ENCODE assay signal across 11 cellular contexts in the genomic region with DNA sequence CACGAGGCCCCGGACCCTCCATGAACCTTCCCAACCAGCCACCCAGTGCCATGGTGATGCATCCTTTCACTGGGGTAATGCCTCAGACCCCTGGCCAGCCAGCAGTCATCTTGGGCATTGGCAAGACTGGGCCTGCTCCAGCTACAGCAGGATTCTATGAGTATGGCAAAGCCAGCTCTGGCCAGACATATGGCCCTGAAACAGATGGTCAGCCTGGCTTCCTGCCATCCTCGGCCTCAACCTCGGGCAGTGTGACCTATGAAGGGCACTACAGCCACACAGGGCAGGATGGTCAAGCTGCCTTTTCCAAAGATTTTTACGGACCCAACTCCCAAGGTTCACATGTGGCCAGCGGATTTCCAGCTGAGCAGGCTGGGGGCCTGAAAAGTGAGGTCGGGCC.
DNase-seq lines count a peak whose midpoint lies in the region; ATAC-seq and TF ChIP-seq lines count a peak whose summit lies in the region.
"Had no signal": no experiment of that assay in that cellular context is flagged by ENCODE, and none has a peak within 500 bp of the region (broad histone marks: within the 10 kb centered on the region; RNA-seq: fewer than 3 reads in every experiment).

No MANE protein-coding gene starts in this region.

- no peak overlapping the region for H3K4me2 ChIP-seq in mammary epithelial cell (ENCODE audit: insufficient read depth, low read depth, low read length)
- H3K4me2 ChIP-seq: BLaER1 treated with 17β-estradiol and CSF1 and Interleukin-3, amounts not matched to agents 10 nM and 100 nM had no signal

- H3K27ac Mint-ChIP-seq in MCF 10A (ENCODE audit: low read depth, unreplicated experiment), result peak overlapping the region; percentile 35
- H3K27ac Mint-ChIP-seq in activated T-helper 17 cell treated with anti-CD3 and anti-CD28 coated beads, Interleukin-2, amount 50 U/mL, for 72 hours, result peak overlapping the region; percentile 50
- no peak overlapping the region for H3K27ac Mint-ChIP-seq in activated CD4-positive, alpha-beta memory T cell treated with anti-CD3 and anti-CD28 coated beads for 36 hours

- no peak overlapping the region for H3K9ac ChIP-seq in mammary epithelial cell (ENCODE audit: insufficient read depth, low read length)
- H3K9ac ChIP-seq: BLaER1 treated with 17β-estradiol and CSF1 and Interleukin-3, amounts not matched to agents 10 nM and 100 nM had no signal

- WGBS in mammary epithelial cell (ENCODE audit: low coverage, missing lambda C conversion rate), result 85% methylated on average over 7 of the region's 7 CpGs
- WGBS in aorta, 2 donors, result 89 to 90% methylated on average over 7 of the region's 7 CpGs

- dilution Hi-C loops in mammary epithelial cell (cut with HindIII; ENCODE audit: low sequenced_read_pairs), result no loop called here

- H3K27ac ChIP-seq in mammary epithelial cell (ENCODE audit: insufficient read depth, low read depth, low read length) (no peak overlapping the region), aorta (ENCODE audit: low read depth in 1 of 2, low read length in 2 of 2) (no peak overlapping the region), tibial artery (no peak overlapping the region)
- H3K27ac ChIP-seq: BLaER1 treated with 17β-estradiol and CSF1 and Interleukin-3, amounts not matched to agents 10 nM and 100 nM had no signal

- no peak overlapping the region for H2AFZ ChIP-seq in mammary epithelial cell (ENCODE audit: low read depth, low read length)

- H3K4me3 ChIP-seq in mammary epithelial cell (replicated peaks in 1 of 3; ENCODE audit: insufficient read depth in 1 of 3, low read depth in 2 of 3, low read length in 3 of 3), result no peak overlapping the region
- H3K4me3 ChIP-seq in aorta (ENCODE audit: low read length in 2 of 2), result no peak overlapping the region
- no peak overlapping the region for H3K4me3 ChIP-seq in tibial artery
- H3K4me3 ChIP-seq: BLaER1 treated with 17β-estradiol and CSF1 and Interleukin-3, amounts not matched to agents 10 nM and 100 nM had no signal

- intact Hi-C loops in MCF 10A (cut with micrococcal nuclease), result no loop called here
- intact Hi-C loops in mammary epithelial cell (cut with micrococcal nuclease), result no loop called here
- intact Hi-C loops in aorta (cut with DNase I), result no loop called here
- intact Hi-C loops in tibial artery (cut with DNase I; ENCODE audit: low total_unique reads), result no loop called here
- intact Hi-C loops in activated CD4-positive, alpha-beta memory T cell treated with anti-CD3 and anti-CD28 coated beads for 36 hours (cut with micrococcal nuclease), result no loop called here

- H3K9me3 ChIP-seq in mammary epithelial cell (replicated peaks; ENCODE audit: insufficient read depth, low read length) (no peaks in the 10 kb centered on the region), aorta (ENCODE audit: control insufficient read depth, low read length) (no peaks in the 10 kb centered on the region), tibial artery (no peaks in the 10 kb centered on the region)
- H3K9me3 ChIP-seq: BLaER1 treated with 17β-estradiol and CSF1 and Interleukin-3, amounts not matched to agents 10 nM and 100 nM had no signal

- no peaks in the 10 kb centered on the region for H3K9me3 Mint-ChIP-seq in MCF 10A (ENCODE audit: unreplicated experiment)
- H3K9me3 Mint-ChIP-seq in activated T-helper 17 cell treated with anti-CD3 and anti-CD28 coated beads, Interleukin-2, amount 50 U/mL, for 72 hours, result no peaks in the 10 kb centered on the region
- H3K9me3 Mint-ChIP-seq in activated CD4-positive, alpha-beta memory T cell treated with anti-CD3 and anti-CD28 coated beads for 36 hours, result peaks cover 4% of the 10 kb centered on the region

- H3K79me2 ChIP-seq in mammary epithelial cell (ENCODE audit: insufficient read depth, low read length), result no peaks in the 10 kb centered on the region

- no peak for DNase-seq in MCF 10A (ENCODE audit: unreplicated experiment)
- DNase-seq in mammary epithelial cell, result no peak
- peak; percentile 70 for DNase-seq in myocyte (ENCODE audit: low read depth)
- no peak for DNase-seq in aorta
- DNase-seq in tibial artery, result no peak
- DNase-seq in activated CD4-positive, alpha-beta memory T cell treated with anti-CD3 and anti-CD28 coated beads for 36 hours, result no peak
- no peak for DNase-seq in NCI-H146 (lab: John Stamatoyannopoulos, UW)
- DNase-seq: Karpas-422, RPMI8226 had no signal

- TF ChIP-seq CTCF in MCF 10A (IDR thresholded peaks at IDR 0.05; ENCODE audit: unreplicated experiment), result no peak
- no peak for TF ChIP-seq CTCF in mammary epithelial cell (conservative IDR thresholded peaks at IDR 0.05 in 1 of 2, IDR thresholded peaks at IDR 0.05 in 1 of 2; ENCODE audit: extremely low read depth in 1 of 2, insufficient read depth in 1 of 2, low read depth in 1 of 2, low read length in 2 of 2)
- no peak for TF ChIP-seq CTCF in tibial artery (IDR thresholded peaks at IDR 0.05)

- H3K36me3 Mint-ChIP-seq in MCF 10A (ENCODE audit: insufficient read depth, unreplicated experiment), result no peaks in the 10 kb centered on the region
- no peaks in the 10 kb centered on the region for H3K36me3 Mint-ChIP-seq in activated T-helper 17 cell treated with anti-CD3 and anti-CD28 coated beads, Interleukin-2, amount 50 U/mL, for 72 hours (ENCODE audit: low read depth)
- peaks cover 2% of the 10 kb centered on the region for H3K36me3 Mint-ChIP-seq in activated CD4-positive, alpha-beta memory T cell treated with anti-CD3 and anti-CD28 coated beads for 36 hours

- H3K36me3 ChIP-seq in mammary epithelial cell (ENCODE audit: insufficient read depth, low read length) (no peaks in the 10 kb centered on the region), aorta (ENCODE audit: control insufficient read depth in 1 of 2, insufficient read depth in 2 of 2, low read length in 1 of 2) (no peaks in the 10 kb centered on the region), tibial artery (no peaks in the 10 kb centered on the region)
- H3K36me3 ChIP-seq: BLaER1 treated with 17β-estradiol and CSF1 and Interleukin-3, amounts not matched to agents 10 nM and 100 nM had no signal

- POLR2A ChIA-PET in MCF 10A (lab: Yijun Ruan, JAX), result interaction anchor here (1.3 to 1.6 kb wide), 2 partner anchors 77 to 90 kb away, joined by 3 to 6 read pairs; partner anchors contain the start of gene PDCD4
- POLR2A ChIA-PET in activated CD4-positive, alpha-beta memory T cell treated with anti-CD3 and anti-CD28 coated beads for 36 hours (lab: Charles Lee), result no interaction called here

- H3K4me1 Mint-ChIP-seq in MCF 10A (ENCODE audit: insufficient read depth, unreplicated experiment), result peaks cover 7% of the 10 kb centered on the region
- H3K4me1 Mint-ChIP-seq in activated T-helper 17 cell treated with anti-CD3 and anti-CD28 coated beads, Interleukin-2, amount 50 U/mL, for 72 hours, result peaks cover 20% of the 10 kb centered on the region
- H3K4me1 Mint-ChIP-seq in activated CD4-positive, alpha-beta memory T cell treated with anti-CD3 and anti-CD28 coated beads for 36 hours (ENCODE audit: low read depth), result peaks cover 41% of the 10 kb centered on the region

- in situ Hi-C loops in mammary epithelial cell (cut with MboI; ENCODE audit: low sequenced_read_pairs in 2 of 2), result no loop called here

- CTCF ChIA-PET in MCF 10A (lab: Yijun Ruan, JAX), result no interaction called here
- CTCF ChIA-PET in mammary epithelial cell (lab: Charles Lee; ENCODE audit: low non-redundant PET), result no interaction called here
- CTCF ChIA-PET in activated CD4-positive, alpha-beta memory T cell treated with anti-CD3 and anti-CD28 coated beads for 36 hours (lab: Charles Lee), result interaction anchor here (0.7 to 1.1 kb wide), 3 partner anchors 9 to 35 kb away, joined by 3 read pairs; no protein-coding TSS in a partner anchor

- H4K20me1 ChIP-seq in mammary epithelial cell (ENCODE audit: insufficient read depth, low read length), result no peaks in the 10 kb centered on the region
- H4K20me1 ChIP-seq: BLaER1 treated with 17β-estradiol and CSF1 and Interleukin-3, amounts not matched to agents 10 nM and 100 nM had no signal

- no peak overlapping the region for H3K4me3 Mint-ChIP-seq in MCF 10A (ENCODE audit: unreplicated experiment)
- H3K4me3 Mint-ChIP-seq in activated T-helper 17 cell treated with anti-CD3 and anti-CD28 coated beads, Interleukin-2, amount 50 U/mL, for 72 hours, result no peak overlapping the region
- no peak overlapping the region for H3K4me3 Mint-ChIP-seq in activated CD4-positive, alpha-beta memory T cell treated with anti-CD3 and anti-CD28 coated beads for 36 hours

- H3K27me3 Mint-ChIP-seq in MCF 10A (ENCODE audit: insufficient read depth, unreplicated experiment), result no peaks in the 10 kb centered on the region
- H3K27me3 Mint-ChIP-seq in activated T-helper 17 cell treated with anti-CD3 and anti-CD28 coated beads, Interleukin-2, amount 50 U/mL, for 72 hours, result no peaks in the 10 kb centered on the region
- no peaks in the 10 kb centered on the region for H3K27me3 Mint-ChIP-seq in activated CD4-positive, alpha-beta memory T cell treated with anti-CD3 and anti-CD28 coated beads for 36 hours

- ATAC-seq in activated T-helper 17 cell treated with anti-CD3 and anti-CD28 coated beads, Interleukin-2, amount 50 U/mL, for 72 hours (replicated peaks), result no peak
- peak; percentile 24 for ATAC-seq in aorta (ENCODE audit: low FRiP score)

- H3K4me1 ChIP-seq in mammary epithelial cell (ENCODE audit: insufficient read depth, low read length), result no peaks in the 10 kb centered on the region
- peaks cover 0 to 3% of the 10 kb centered on the region in 2 donors for H3K4me1 ChIP-seq in aorta (ENCODE audit: control insufficient read depth in 1 of 2, insufficient read depth in 2 of 2, low read length in 2 of 2)
- H3K4me1 ChIP-seq in tibial artery, result no peaks in the 10 kb centered on the region

- H3K27me3 ChIP-seq in mammary epithelial cell (ENCODE audit: insufficient read depth, low read length), result no peaks in the 10 kb centered on the region
- no peaks in the 10 kb centered on the region for H3K27me3 ChIP-seq in aorta (ENCODE audit: control insufficient read depth in 1 of 2, insufficient read depth in 2 of 2, low read length in 1 of 2)
- H3K27me3 ChIP-seq in tibial artery, result no peaks in the 10 kb centered on the region
- H3K27me3 ChIP-seq: BLaER1 treated with 17β-estradiol and CSF1 and Interleukin-3, amounts not matched to agents 10 nM and 100 nM had no signal

- no TSS peak for BruUV-seq in MCF 10A (replicated peaks; lab: Mats Ljungman, UMichigan)
- no TSS peak for BruUV-seq in mammary epithelial cell (replicated peaks; lab: Mats Ljungman, UMichigan)
